Comparison of ENCODE assay signal across 1 cellular context in the genomic region with DNA sequence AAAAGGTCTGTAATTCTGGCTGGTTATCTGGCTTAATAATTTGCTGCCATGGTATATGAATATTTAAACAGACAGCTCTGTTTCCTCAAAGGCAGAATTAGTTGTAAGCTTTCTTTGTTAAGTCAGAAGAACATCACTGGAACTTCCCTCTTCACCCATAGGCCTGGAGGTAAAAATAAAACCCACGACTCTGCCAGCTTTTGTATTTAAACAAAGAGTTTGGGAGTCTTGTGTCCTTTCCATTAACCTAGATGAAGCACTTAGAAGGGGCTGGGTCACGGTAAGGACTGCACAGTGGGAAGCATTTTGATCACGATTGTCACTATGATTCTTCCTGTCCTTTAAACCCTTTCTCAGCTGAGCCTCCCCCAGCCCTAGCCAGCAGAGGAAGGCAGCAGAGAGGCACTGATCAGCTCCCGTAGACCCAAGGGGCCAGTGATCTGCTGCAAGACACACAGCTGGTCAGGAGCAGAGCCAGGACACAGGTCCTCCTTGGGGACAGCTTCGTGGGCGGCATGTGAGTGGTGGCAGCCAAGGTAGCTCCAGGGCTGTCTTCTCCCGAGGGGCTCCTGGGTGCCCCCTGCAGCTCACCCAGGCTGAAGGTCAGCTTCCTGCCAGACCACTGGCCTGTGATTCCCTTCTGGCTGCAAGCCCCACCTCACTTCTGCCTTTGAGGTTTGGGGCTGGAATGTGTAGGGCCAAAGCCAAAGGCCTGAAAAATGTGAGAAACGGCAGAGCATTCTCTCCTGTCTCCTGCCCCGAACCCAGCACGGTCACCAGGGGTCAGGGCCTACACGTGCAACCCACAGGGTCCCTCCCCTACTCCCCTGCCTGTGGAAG.
TF ChIP-seq lines count a peak whose summit lies in the region.

No MANE protein-coding gene starts in this region.

TF ChIP-seq in K562, 482 proteins besides CTCF, POLR2A, EP300 and RAD21 (continued from another document and continues in another):
- TF ChIP-seq, protein P1, sequence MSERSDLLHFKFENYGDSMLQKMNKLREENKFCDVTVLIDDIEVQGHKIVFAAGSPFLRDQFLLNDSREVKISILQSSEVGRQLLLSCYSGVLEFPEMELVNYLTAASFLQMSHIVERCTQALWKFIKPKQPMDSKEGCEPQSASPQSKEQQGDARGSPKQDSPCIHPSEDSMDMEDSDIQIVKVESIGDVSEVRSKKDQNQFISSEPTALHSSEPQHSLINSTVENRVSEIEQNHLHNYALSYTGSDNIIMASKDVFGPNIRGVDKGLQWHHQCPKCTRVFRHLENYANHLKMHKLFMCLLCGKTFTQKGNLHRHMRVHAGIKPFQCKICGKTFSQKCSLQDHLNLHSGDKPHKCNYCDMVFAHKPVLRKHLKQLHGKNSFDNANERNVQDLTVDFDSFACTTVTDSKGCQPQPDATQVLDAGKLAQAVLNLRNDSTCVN (CRISPR knock-in tag; IDR thresholded peaks at IDR 0.05): no peak
- TF ChIP-seq ELF4 (CRISPR knock-in tag; IDR thresholded peaks at IDR 0.05): peak; percentile 7; the same call in 1 of the 2 replicates
- TF ChIP-seq JUNB (CRISPR knock-in tag; conservative IDR thresholded peaks at IDR 0.05): 0 out of 2 replicates have a peak, but pooled peaks have one; percentile 1
- TF ChIP-seq ARNT (IDR thresholded peaks at IDR 0.05): 0 out of 4 replicates have a peak, but pooled peaks of 1 of the 2 experiments have one; percentile 0
- no peak for TF ChIP-seq NR4A1 (CRISPR knock-in tag; IDR thresholded peaks at IDR 0.05)
- TF ChIP-seq NR4A1 (tag; IDR thresholded peaks at IDR 0.05): peak; percentile 75
- 0 out of 2 replicates have a peak, but pooled peaks have one; percentile 16 for TF ChIP-seq NR2F6 (CRISPR knock-in tag; IDR thresholded peaks at IDR 0.05)
- TF ChIP-seq WHSC1 (IDR thresholded peaks at IDR 0.05; ENCODE audit: low read length): peak; percentile 88
- TF ChIP-seq, protein P2, sequence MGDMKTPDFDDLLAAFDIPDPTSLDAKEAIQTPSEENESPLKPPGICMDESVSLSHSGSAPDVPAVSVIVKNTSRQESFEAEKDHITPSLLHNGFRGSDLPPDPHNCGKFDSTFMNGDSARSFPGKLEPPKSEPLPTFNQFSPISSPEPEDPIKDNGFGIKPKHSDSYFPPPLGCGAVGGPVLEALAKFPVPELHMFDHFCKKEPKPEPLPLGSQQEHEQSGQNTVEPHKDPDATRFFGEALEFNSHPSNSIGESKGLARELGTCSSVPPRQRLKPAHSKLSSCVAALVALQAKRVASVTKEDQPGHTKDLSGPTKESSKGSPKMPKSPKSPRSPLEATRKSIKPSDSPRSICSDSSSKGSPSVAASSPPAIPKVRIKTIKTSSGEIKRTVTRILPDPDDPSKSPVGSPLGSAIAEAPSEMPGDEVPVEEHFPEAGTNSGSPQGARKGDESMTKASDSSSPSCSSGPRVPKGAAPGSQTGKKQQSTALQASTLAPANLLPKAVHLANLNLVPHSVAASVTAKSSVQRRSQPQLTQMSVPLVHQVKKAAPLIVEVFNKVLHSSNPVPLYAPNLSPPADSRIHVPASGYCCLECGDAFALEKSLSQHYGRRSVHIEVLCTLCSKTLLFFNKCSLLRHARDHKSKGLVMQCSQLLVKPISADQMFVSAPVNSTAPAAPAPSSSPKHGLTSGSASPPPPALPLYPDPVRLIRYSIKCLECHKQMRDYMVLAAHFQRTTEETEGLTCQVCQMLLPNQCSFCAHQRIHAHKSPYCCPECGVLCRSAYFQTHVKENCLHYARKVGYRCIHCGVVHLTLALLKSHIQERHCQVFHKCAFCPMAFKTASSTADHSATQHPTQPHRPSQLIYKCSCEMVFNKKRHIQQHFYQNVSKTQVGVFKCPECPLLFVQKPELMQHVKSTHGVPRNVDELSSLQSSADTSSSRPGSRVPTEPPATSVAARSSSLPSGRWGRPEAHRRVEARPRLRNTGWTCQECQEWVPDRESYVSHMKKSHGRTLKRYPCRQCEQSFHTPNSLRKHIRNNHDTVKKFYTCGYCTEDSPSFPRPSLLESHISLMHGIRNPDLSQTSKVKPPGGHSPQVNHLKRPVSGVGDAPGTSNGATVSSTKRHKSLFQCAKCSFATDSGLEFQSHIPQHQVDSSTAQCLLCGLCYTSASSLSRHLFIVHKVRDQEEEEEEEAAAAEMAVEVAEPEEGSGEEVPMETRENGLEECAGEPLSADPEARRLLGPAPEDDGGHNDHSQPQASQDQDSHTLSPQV (IDR thresholded peaks at IDR 0.05): peak; percentile 94
- TF ChIP-seq POLR2G (IDR thresholded peaks at IDR 0.05; ENCODE audit: low read depth, low read length): peak; percentile 20; the same call in 1 of the 2 replicates
- peak; percentile 46; the same call in 1 of the 2 replicates for TF ChIP-seq EGR1 (conservative IDR thresholded peaks at IDR 0.05)
- peak; percentile 63; the same call in 1 of the 2 replicates for TF ChIP-seq ZBTB7A (IDR thresholded peaks at IDR 0.05; ENCODE audit: borderline replicate concordance, control insufficient read depth, low read depth, low read length)
- TF ChIP-seq, protein P3, sequence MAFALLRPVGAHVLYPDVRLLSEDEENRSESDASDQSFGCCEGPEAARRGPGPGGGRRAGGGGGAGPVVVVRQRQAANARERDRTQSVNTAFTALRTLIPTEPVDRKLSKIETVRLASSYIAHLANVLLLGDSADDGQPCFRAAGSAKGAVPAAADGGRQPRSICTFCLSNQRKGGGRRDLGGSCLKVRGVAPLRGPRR (CRISPR knock-in tag; IDR thresholded peaks at IDR 0.05): peak; percentile 16
- TF ChIP-seq SMAD3 (CRISPR knock-in tag; conservative IDR thresholded peaks at IDR 0.05): peak; percentile 64; the same call in 1 of the 2 replicates
- TF ChIP-seq, protein P4, sequence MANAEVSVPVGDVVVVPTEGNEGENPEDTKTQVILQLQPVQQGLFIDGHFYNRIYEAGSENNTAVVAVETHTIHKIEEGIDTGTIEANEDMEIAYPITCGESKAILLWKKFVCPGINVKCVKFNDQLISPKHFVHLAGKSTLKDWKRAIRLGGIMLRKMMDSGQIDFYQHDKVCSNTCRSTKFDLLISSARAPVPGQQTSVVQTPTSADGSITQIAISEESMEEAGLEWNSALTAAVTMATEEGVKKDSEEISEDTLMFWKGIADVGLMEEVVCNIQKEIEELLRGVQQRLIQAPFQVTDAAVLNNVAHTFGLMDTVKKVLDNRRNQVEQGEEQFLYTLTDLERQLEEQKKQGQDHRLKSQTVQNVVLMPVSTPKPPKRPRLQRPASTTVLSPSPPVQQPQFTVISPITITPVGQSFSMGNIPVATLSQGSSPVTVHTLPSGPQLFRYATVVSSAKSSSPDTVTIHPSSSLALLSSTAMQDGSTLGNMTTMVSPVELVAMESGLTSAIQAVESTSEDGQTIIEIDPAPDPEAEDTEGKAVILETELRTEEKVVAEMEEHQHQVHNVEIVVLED (CRISPR knock-in tag; IDR thresholded peaks at IDR 0.05): peak; percentile 45; the same call in 1 of the 2 replicates
- peak; percentile 24; the same call in 1 of the 2 replicates for TF ChIP-seq SMARCA5 (IDR thresholded peaks at IDR 0.05)
- TF ChIP-seq ZFP36 (IDR thresholded peaks at IDR 0.05; ENCODE audit: low read depth, low read length, partially characterized antibody): no peak
- peak; percentile 77; the same call in 1 of the 2 replicates for TF ChIP-seq GTF2E2 (tag; IDR thresholded peaks at IDR 0.05)
- TF ChIP-seq CBX3 (IDR thresholded peaks at IDR 0.05; ENCODE audit: borderline replicate concordance in 1 of 2, low read length in 2 of 2): peak in 1 of 2 experiments; percentile 27; a peak in 1 of 3 replicates
- TF ChIP-seq ZNF174 (CRISPR knock-in tag; IDR thresholded peaks at IDR 0.05): peak; percentile 20; the same call in 1 of the 2 replicates
- TF ChIP-seq DMBX1 (CRISPR knock-in tag; IDR thresholded peaks at IDR 0.05; ENCODE audit: borderline replicate concordance): peak; percentile 90; the same call in 1 of the 2 replicates
- TF ChIP-seq SETDB1 (IDR thresholded peaks at IDR 0.05; ENCODE audit: low read length): no peak
- TF ChIP-seq MYC (IDR thresholded peaks at IDR 0.05; ENCODE audit: low read depth, low read length): 0 out of 2 replicates have a peak, but pooled peaks have one; percentile 7
- TF ChIP-seq MYC (CRISPR knock-in tag; IDR thresholded peaks at IDR 0.05; ENCODE audit: borderline replicate concordance, low read depth): no peak; the same call in 1 of the 2 replicates
- no peak for TF ChIP-seq ZNF551 (CRISPR knock-in tag; IDR thresholded peaks at IDR 0.05)
- TF ChIP-seq ERF (CRISPR knock-in tag; IDR thresholded peaks at IDR 0.05): peak; percentile 95
- TF ChIP-seq TAF1 (IDR thresholded peaks at IDR 0.05; ENCODE audit: control insufficient read depth, extremely low read depth, insufficient read depth, low read length, severe bottlenecking): peak; percentile 33
- no peak for TF ChIP-seq HSF4 (CRISPR knock-in tag; IDR thresholded peaks at IDR 0.05; ENCODE audit: borderline replicate concordance)
- peak; percentile 87 for TF ChIP-seq ZNF76 (CRISPR knock-in tag; IDR thresholded peaks at IDR 0.05; ENCODE audit: borderline replicate concordance)
- TF ChIP-seq RNF2 (IDR thresholded peaks at IDR 0.05): peak; percentile 84; the same call in 1 of the 2 replicates
- TF ChIP-seq ZBED1 (IDR thresholded peaks at IDR 0.05): no peak
- TF ChIP-seq, protein P5, sequence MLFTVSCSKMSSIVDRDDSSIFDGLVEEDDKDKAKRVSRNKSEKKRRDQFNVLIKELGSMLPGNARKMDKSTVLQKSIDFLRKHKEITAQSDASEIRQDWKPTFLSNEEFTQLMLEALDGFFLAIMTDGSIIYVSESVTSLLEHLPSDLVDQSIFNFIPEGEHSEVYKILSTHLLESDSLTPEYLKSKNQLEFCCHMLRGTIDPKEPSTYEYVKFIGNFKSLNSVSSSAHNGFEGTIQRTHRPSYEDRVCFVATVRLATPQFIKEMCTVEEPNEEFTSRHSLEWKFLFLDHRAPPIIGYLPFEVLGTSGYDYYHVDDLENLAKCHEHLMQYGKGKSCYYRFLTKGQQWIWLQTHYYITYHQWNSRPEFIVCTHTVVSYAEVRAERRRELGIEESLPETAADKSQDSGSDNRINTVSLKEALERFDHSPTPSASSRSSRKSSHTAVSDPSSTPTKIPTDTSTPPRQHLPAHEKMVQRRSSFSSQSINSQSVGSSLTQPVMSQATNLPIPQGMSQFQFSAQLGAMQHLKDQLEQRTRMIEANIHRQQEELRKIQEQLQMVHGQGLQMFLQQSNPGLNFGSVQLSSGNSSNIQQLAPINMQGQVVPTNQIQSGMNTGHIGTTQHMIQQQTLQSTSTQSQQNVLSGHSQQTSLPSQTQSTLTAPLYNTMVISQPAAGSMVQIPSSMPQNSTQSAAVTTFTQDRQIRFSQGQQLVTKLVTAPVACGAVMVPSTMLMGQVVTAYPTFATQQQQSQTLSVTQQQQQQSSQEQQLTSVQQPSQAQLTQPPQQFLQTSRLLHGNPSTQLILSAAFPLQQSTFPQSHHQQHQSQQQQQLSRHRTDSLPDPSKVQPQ (CRISPR knock-in tag; IDR thresholded peaks at IDR 0.05; ENCODE audit: borderline replicate concordance): peak; percentile 78; the same call in 1 of the 2 replicates
- TF ChIP-seq, protein P6, sequence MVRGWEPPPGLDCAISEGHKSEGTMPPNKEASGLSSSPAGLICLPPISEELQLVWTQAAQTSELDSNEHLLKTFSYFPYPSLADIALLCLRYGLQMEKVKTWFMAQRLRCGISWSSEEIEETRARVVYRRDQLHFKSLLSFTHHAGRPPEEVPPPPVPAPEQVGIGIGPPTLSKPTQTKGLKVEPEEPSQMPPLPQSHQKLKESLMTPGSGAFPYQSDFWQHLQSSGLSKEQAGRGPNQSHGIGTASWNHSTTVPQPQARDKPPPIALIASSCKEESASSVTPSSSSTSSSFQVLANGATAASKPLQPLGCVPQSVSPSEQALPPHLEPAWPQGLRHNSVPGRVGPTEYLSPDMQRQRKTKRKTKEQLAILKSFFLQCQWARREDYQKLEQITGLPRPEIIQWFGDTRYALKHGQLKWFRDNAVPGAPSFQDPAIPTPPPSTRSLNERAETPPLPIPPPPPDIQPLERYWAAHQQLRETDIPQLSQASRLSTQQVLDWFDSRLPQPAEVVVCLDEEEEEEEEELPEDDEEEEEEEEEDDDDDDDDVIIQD (CRISPR knock-in tag; IDR thresholded peaks at IDR 0.05): 0 out of 2 replicates have a peak, but pooled peaks have one; percentile 69
- TF ChIP-seq ZNF589 (CRISPR knock-in tag; IDR thresholded peaks at IDR 0.05; ENCODE audit: low read depth): peak; percentile 89
- peak in 1 of 2 experiments; percentile 75; a peak in 2 of 4 replicates for TF ChIP-seq MAZ (CRISPR knock-in tag; conservative IDR thresholded peaks at IDR 0.05 in 1 of 2, IDR thresholded peaks at IDR 0.05 in 1 of 2)
- 0 out of 2 replicates have a peak, but pooled peaks have one; percentile 24 for TF ChIP-seq ZNF134 (CRISPR knock-in tag; conservative IDR thresholded peaks at IDR 0.05)
- TF ChIP-seq ZNF41 (CRISPR knock-in tag; conservative IDR thresholded peaks at IDR 0.05): peak; percentile 18; the same call in 1 of the 2 replicates
- TF ChIP-seq TEAD1 (CRISPR knock-in tag; IDR thresholded peaks at IDR 0.05): peak in 1 of 2 experiments; percentile 64; a peak in 1 of 4 replicates
- TF ChIP-seq L3MBTL2 (IDR thresholded peaks at IDR 0.05): peak; percentile 80
- TF ChIP-seq, protein P7, sequence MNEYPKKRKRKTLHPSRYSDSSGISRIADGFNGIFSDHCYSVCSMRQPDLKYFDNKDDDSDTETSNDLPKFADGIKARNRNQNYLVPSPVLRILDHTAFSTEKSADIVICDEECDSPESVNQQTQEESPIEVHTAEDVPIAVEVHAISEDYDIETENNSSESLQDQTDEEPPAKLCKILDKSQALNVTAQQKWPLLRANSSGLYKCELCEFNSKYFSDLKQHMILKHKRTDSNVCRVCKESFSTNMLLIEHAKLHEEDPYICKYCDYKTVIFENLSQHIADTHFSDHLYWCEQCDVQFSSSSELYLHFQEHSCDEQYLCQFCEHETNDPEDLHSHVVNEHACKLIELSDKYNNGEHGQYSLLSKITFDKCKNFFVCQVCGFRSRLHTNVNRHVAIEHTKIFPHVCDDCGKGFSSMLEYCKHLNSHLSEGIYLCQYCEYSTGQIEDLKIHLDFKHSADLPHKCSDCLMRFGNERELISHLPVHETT (CRISPR knock-in tag; conservative IDR thresholded peaks at IDR 0.05 in 1 of 2, IDR thresholded peaks at IDR 0.05 in 1 of 2): 0 out of 4 replicates have a peak, but pooled peaks of 1 of the 2 experiments have one; percentile 17
- TF ChIP-seq OTX1 (CRISPR knock-in tag; IDR thresholded peaks at IDR 0.05): peak; percentile 81; the same call in 1 of the 2 replicates
- TF ChIP-seq, protein P8, sequence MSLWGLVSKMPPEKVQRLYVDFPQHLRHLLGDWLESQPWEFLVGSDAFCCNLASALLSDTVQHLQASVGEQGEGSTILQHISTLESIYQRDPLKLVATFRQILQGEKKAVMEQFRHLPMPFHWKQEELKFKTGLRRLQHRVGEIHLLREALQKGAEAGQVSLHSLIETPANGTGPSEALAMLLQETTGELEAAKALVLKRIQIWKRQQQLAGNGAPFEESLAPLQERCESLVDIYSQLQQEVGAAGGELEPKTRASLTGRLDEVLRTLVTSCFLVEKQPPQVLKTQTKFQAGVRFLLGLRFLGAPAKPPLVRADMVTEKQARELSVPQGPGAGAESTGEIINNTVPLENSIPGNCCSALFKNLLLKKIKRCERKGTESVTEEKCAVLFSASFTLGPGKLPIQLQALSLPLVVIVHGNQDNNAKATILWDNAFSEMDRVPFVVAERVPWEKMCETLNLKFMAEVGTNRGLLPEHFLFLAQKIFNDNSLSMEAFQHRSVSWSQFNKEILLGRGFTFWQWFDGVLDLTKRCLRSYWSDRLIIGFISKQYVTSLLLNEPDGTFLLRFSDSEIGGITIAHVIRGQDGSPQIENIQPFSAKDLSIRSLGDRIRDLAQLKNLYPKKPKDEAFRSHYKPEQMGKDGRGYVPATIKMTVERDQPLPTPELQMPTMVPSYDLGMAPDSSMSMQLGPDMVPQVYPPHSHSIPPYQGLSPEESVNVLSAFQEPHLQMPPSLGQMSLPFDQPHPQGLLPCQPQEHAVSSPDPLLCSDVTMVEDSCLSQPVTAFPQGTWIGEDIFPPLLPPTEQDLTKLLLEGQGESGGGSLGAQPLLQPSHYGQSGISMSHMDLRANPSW (CRISPR knock-in tag; IDR thresholded peaks at IDR 0.05): 0 out of 2 replicates have a peak, but pooled peaks have one; percentile 22
